In genomic region chr7:6433814-6434630, GRCh38 we compare ENCODE assay signal across 2 cellular contexts.
TF ChIP-seq lines count a peak whose summit lies in the region.

No MANE protein-coding gene starts in this region.

TF ChIP-seq in WTC11, 78 proteins besides CTCF, POLR2A, EP300 and RAD21:
- TF ChIP-seq IRF1 (CRISPR knock-in tag; IDR thresholded peaks at IDR 0.05) (no peak), ZNF425 (CRISPR knock-in tag; conservative IDR thresholded peaks at IDR 0.05) (no peak)

TF ChIP-seq in HepG2, 621 proteins besides CTCF, POLR2A, EP300 and RAD21:
- peak; percentile 30; the same call in 1 of the 2 replicates for TF ChIP-seq CEBPB (IDR thresholded peaks at IDR 0.05; ENCODE audit: borderline replicate concordance, low read depth, low read length)
- no peak for TF ChIP-seq ZSCAN25 (CRISPR knock-in tag; IDR thresholded peaks at IDR 0.05)
